In the genomic region with DNA sequence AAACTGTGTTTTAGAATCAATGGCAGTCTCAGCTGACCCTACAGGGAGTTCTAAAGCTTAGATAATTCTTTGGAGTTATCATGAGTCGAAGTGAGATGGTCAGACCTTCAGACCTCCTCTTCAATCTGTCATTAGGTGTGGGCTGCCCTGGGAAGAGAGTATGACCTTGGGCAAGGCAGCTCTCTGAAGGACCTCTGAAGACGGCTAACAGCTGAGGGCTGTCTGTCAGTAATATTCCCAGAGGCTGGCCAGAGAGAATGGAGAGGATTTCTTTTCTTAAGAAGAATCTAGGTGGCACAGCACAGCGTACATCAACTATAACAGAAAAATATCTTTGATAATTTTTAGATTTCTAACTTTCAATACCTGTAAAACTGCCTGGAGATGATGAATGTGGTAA, we compare ENCODE assay signal across 26 cellular contexts.
DNase-seq lines count a peak whose midpoint lies in the region; ATAC-seq, FAIRE-seq and TF ChIP-seq lines count a peak whose summit lies in the region.
"Had no signal": no experiment of that assay in that cellular context is flagged by ENCODE, and none has a peak within 500 bp of the region (broad histone marks: within the 10 kb centered on the region; RNA-seq: fewer than 3 reads in every experiment).

No MANE protein-coding gene starts in this region.

- WGBS in mesenchymal stem cell = no CpG with 5 or more reads among the region's 3 CpGs
- 71% methylated on average over 3 of the region's 3 CpGs; no CpG with 5 or more reads in 1 of the 2 donors for WGBS in transverse colon (ENCODE audit: low coverage in 1 of 2), 2 donors

- no peaks in the 10 kb centered on the region for H3K27me3 Mint-ChIP-seq in astrocyte (ENCODE audit: low read depth, unreplicated experiment)
- H3K27me3 Mint-ChIP-seq: IgD-negative memory B cell had no signal

- DNase-seq in RCC 7860 (ENCODE audit: low spot score) (peak; percentile 11), astrocyte (ENCODE audit: low read depth) (no peak), mesenchymal stem cell (no peak), transverse colon (no peak)
- DNase-seq: Caco-2; CD8-positive, alpha-beta T cell; NCI-H1092; NCI-H1417 treated with DMSO at 0.1 percent for 48 hours; NCI-H1694 treated with DMSO at 0.1 percent for 48 hours; NCI-H2081 treated with DMSO at 0.1 percent for 48 hours; NCI-H2171; NCI-H524 treated with DMSO at 0.1 percent for 48 hours; NCI-H82; PC-9; RPMI8226; SHP77; SW 1271 had no signal

- no peaks in the 10 kb centered on the region for H3K27me3 ChIP-seq in astrocyte (ENCODE audit: insufficient read depth, low read length)
- peaks cover 0 to 22% of the 10 kb centered on the region in 2 experiments for H3K27me3 ChIP-seq in mesenchymal stem cell (ENCODE audit: control insufficient read depth in 1 of 2, insufficient read depth in 1 of 2, low read length in 2 of 2)
- H3K27me3 ChIP-seq in skeletal muscle satellite cell (ENCODE audit: control insufficient read depth, insufficient read depth, low read length) = no peaks in the 10 kb centered on the region
- H3K27me3 ChIP-seq in transverse colon = no peaks in the 10 kb centered on the region

- H4K8ac ChIP-seq in mesenchymal stem cell (ENCODE audit: low read length) = no peak overlapping the region

- H3K4ac ChIP-seq in mesenchymal stem cell (ENCODE audit: low read depth in 1 of 2, low read length in 2 of 2) = no peak overlapping the region

- H3K9me3 ChIP-seq in astrocyte (ENCODE audit: insufficient read depth, low read depth, low read length) = no peaks in the 10 kb centered on the region
- H3K9me3 ChIP-seq in mesenchymal stem cell (ENCODE audit: control insufficient read depth, low read length) = no peaks in the 10 kb centered on the region
- H3K9me3 ChIP-seq in skeletal muscle satellite cell (replicated peaks; ENCODE audit: low read length) = no peaks in the 10 kb centered on the region
- no peaks in the 10 kb centered on the region for H3K9me3 ChIP-seq in transverse colon
- H3K9me3 ChIP-seq: Caco-2 had no signal

- no peak overlapping the region for H2BK120ac ChIP-seq in mesenchymal stem cell (ENCODE audit: low read depth, low read length)

- no peak for TF ChIP-seq POLR2A in transverse colon (IDR thresholded peaks at IDR 0.05)

- H4K20me1 ChIP-seq in astrocyte (ENCODE audit: insufficient read depth, low read length) = no peaks in the 10 kb centered on the region

- H3K4me1 Mint-ChIP-seq in astrocyte (ENCODE audit: low read depth, unreplicated experiment) = peaks cover 16% of the 10 kb centered on the region
- H3K4me1 Mint-ChIP-seq: B cell, IgD-negative memory B cell had no signal

- TF ChIP-seq EP300 in transverse colon (IDR thresholded peaks at IDR 0.05; ENCODE audit: low read depth) = no peak

- no peak overlapping the region for H3K23ac ChIP-seq in mesenchymal stem cell (ENCODE audit: low read length in 2 of 2)

- no peak overlapping the region for H2BK12ac ChIP-seq in mesenchymal stem cell (ENCODE audit: low read length in 2 of 2)

- no peak overlapping the region for H2AK5ac ChIP-seq in mesenchymal stem cell (ENCODE audit: low read length, severe bottlenecking)

- H3K36me3 ChIP-seq in astrocyte (ENCODE audit: insufficient read depth, low read length) = no peaks in the 10 kb centered on the region
- H3K36me3 ChIP-seq in mesenchymal stem cell (ENCODE audit: control insufficient read depth in 1 of 2, insufficient read depth in 2 of 2, low read depth in 1 of 2, low read length in 2 of 2) = no peaks in the 10 kb centered on the region
- H3K36me3 ChIP-seq in skeletal muscle satellite cell (ENCODE audit: insufficient read depth, low read length) = no peaks in the 10 kb centered on the region
- no peaks in the 10 kb centered on the region for H3K36me3 ChIP-seq in transverse colon

- H3K4me3 ChIP-seq in astrocyte (ENCODE audit: insufficient read depth, low read depth, low read length) (no peak overlapping the region), mesenchymal stem cell (ENCODE audit: insufficient read depth in 1 of 2, low read depth in 1 of 2, low read length in 2 of 2) (no peak overlapping the region), skeletal muscle satellite cell (ENCODE audit: low read length) (peak overlapping the region; percentile 20), transverse colon (no peak overlapping the region)
- H3K4me3 ChIP-seq: PC-9 had no signal

- ATAC-seq in HG03460 (IDR thresholded peaks at IDR 0.05; ENCODE audit: unreplicated experiment) (no peak), GM21619 (IDR thresholded peaks at IDR 0.05; ENCODE audit: unreplicated experiment) (no peak)
- ATAC-seq: CD8-positive, alpha-beta T cell; HCT116 had no signal

- no peaks in the 10 kb centered on the region for H3K79me2 ChIP-seq in astrocyte (ENCODE audit: insufficient read depth, low read length)

- in situ Hi-C loops in transverse colon (cut with MboI; ENCODE audit: low pct_ligation_motif_present in 1 of 4, low pct_unique_long_range_greater_than_20kb in 1 of 4, low sequenced_read_pairs in 3 of 4) = no loop called here

- H3K79me1 ChIP-seq in mesenchymal stem cell (replicated peaks; ENCODE audit: low read length, poor library complexity, severe bottlenecking) = no peaks in the 10 kb centered on the region

- H3K18ac ChIP-seq in mesenchymal stem cell (ENCODE audit: low read depth in 1 of 2, low read length in 2 of 2) = no peak overlapping the region

- intact Hi-C loops in transverse colon (cut with DNase I; ENCODE audit: low total_unique reads) = no loop called here

- H2AFZ ChIP-seq in astrocyte (ENCODE audit: low read depth, low read length) = no peak overlapping the region
- H2AFZ ChIP-seq in mesenchymal stem cell (ENCODE audit: low read depth, low read length) = no peak overlapping the region
- H2AFZ ChIP-seq: PC-9 had no signal

- no peak overlapping the region for H2BK15ac ChIP-seq in mesenchymal stem cell (ENCODE audit: low read depth, poor library complexity, severe bottlenecking)

- peak overlapping the region; percentile 85 for H3K27ac Mint-ChIP-seq in astrocyte (ENCODE audit: unreplicated experiment)
- H3K27ac Mint-ChIP-seq: B cell; CD8-positive, alpha-beta T cell; IgD-negative memory B cell had no signal

- H3K9ac ChIP-seq in astrocyte (ENCODE audit: low read length) (no peak overlapping the region), mesenchymal stem cell (ENCODE audit: low read length) (no peak overlapping the region), skeletal muscle satellite cell (ENCODE audit: low read depth, low read length) (peak overlapping the region; percentile 49)
- H3K9ac ChIP-seq: KMS-11 had no signal

- TF ChIP-seq CTCF in astrocyte (IDR thresholded peaks at IDR 0.05; ENCODE audit: insufficient read depth, low read depth, low read length) = no peak
- TF ChIP-seq CTCF in transverse colon (IDR thresholded peaks at IDR 0.05) = no peak

- H3K4me3 Mint-ChIP-seq in astrocyte (ENCODE audit: unreplicated experiment) = no peak overlapping the region
- H3K4me3 Mint-ChIP-seq: B cell; CD8-positive, alpha-beta T cell; IgD-negative memory B cell had no signal

- H2BK5ac ChIP-seq in mesenchymal stem cell (ENCODE audit: low read depth, low read length, poor library complexity, severe bottlenecking) = peak overlapping the region; percentile 53

- FAIRE-seq in RCC 7860 (lab: Jason Lieb, UNC) = no peak
- peak; percentile 74 for FAIRE-seq in astrocyte (lab: Jason Lieb, UNC)
- FAIRE-seq: G401.6 had no signal

- no peaks in the 10 kb centered on the region for H3K36me3 Mint-ChIP-seq in astrocyte (ENCODE audit: low read depth, unreplicated experiment)
- H3K36me3 Mint-ChIP-seq: CD8-positive, alpha-beta T cell; IgD-negative memory B cell had no signal

- no peak overlapping the region for H3K14ac ChIP-seq in mesenchymal stem cell (ENCODE audit: low read length in 2 of 2)

- H3K27ac ChIP-seq in astrocyte (ENCODE audit: low read depth, low read length) = peak overlapping the region; percentile 49
- peak overlapping the region; percentile 90 for H3K27ac ChIP-seq in mesenchymal stem cell (ENCODE audit: low read length, poor library complexity, severe bottlenecking)
- no peak overlapping the region for H3K27ac ChIP-seq in transverse colon
- H3K27ac ChIP-seq: C4-2B, KMS-11, PC-9 had no signal

- H3K4me2 ChIP-seq in astrocyte (ENCODE audit: low read length) (peak overlapping the region; percentile 61), mesenchymal stem cell (ENCODE audit: low read length, poor library complexity, severe bottlenecking) (no peak overlapping the region), skeletal muscle satellite cell (ENCODE audit: low read length) (peak overlapping the region; percentile 26)
- H3K4me2 ChIP-seq: KMS-11, PC-9 had no signal

- H3K9me3 Mint-ChIP-seq in astrocyte (ENCODE audit: unreplicated experiment) = peaks cover 2% of the 10 kb centered on the region
- H3K9me3 Mint-ChIP-seq: CD8-positive, alpha-beta T cell; IgD-negative memory B cell had no signal

- no peak overlapping the region for H4K91ac ChIP-seq in mesenchymal stem cell (ENCODE audit: low read length)

- H3K4me1 ChIP-seq in astrocyte (ENCODE audit: insufficient read depth, low read length) = peaks cover 14% of the 10 kb centered on the region
- H3K4me1 ChIP-seq in mesenchymal stem cell (ENCODE audit: control insufficient read depth, insufficient read depth, low read depth, low read length) = no peaks in the 10 kb centered on the region
- H3K4me1 ChIP-seq in skeletal muscle satellite cell (ENCODE audit: control insufficient read depth, insufficient read depth, low read length) = peaks cover 19% of the 10 kb centered on the region
- H3K4me1 ChIP-seq in transverse colon = no peaks in the 10 kb centered on the region
- H3K4me1 ChIP-seq: Caco-2 had no signal

Comparison
In these comparisons a context has a peak if more than half of its experiments do, and no peak if none do; other contexts are left out.
1. H3K27ac ChIP-seq: peak in astrocyte (single experiment) and mesenchymal stem cell (single experiment); none in transverse colon (0 of 4).